In genomic region chr5:18420711-18421110, GRCh38 we compare ENCODE assay signal across 18 cellular contexts.
DNase-seq lines count a peak whose midpoint lies in the region; ATAC-seq, FAIRE-seq and TF ChIP-seq lines count a peak whose summit lies in the region.
"Had no signal": no experiment of that assay in that cellular context is flagged by ENCODE, and none has a peak within 500 bp of the region (broad histone marks: within the 10 kb centered on the region; RNA-seq: fewer than 3 reads in every experiment).

No MANE protein-coding gene starts in this region.

- BruUV-seq in GM12878 (replicated peaks; lab: Mats Ljungman, UMichigan): no TSS peak

- H3K27me3 ChIP-seq in GM12878 (replicated peaks in 1 of 2; ENCODE audit: control insufficient read depth in 2 of 2, insufficient read depth in 2 of 2, low read length in 1 of 2): no peaks in the 10 kb centered on the region

- in situ Hi-C loops in GM12878 (cut with MboI): no loop called here

- H3K79me2 ChIP-seq in GM12878 (ENCODE audit: control insufficient read depth, insufficient read depth, low read length): no peaks in the 10 kb centered on the region

- CTCF ChIA-PET in GM12878 (lab: Yijun Ruan, JAX): no interaction called here

- H2AFZ ChIP-seq in GM12878 (ENCODE audit: control insufficient read depth, low read depth, low read length): no peak overlapping the region
- H2AFZ ChIP-seq: GM23338 had no signal

- peak; percentile 7 for FAIRE-seq in GM12878 (lab: Jason Lieb, UNC)
- FAIRE-seq: GM12891, GM18507 had no signal

- no peak for TF ChIP-seq POLR2A in GM12878 (IDR thresholded peaks at IDR 0.05; ENCODE audit: low read depth, low read length)

- DNase-seq in NCI-H69 (lab: John Stamatoyannopoulos, UW) (peak; percentile 11), GM12878 (ENCODE audit: low read depth, low spot score) (no peak), epithelial cell of esophagus (ENCODE audit: low read depth) (peak; percentile 66), Right ventricle myocardium superior (no peak)
- no peak for DNase-seq in stimulated activated CD8-positive, alpha-beta memory T cell treated with anti-CD3 and anti-CD28 coated beads, Interleukin-4, amount 100 ng/mL, for 48 hours
- no peak for DNase-seq in stimulated activated CD4-positive, alpha-beta T cell treated with anti-CD3 and anti-CD28 coated beads, Interleukin-4, amount 100 ng/mL, for 24 hours
- DNase-seq: C1 segment of cervical spinal cord; Calu3; CD4-positive, alpha-beta memory T cell; COR-L47; DMS79; EL; GDM1; H9 had no signal

- H4K20me1 ChIP-seq in GM12878 (ENCODE audit: control insufficient read depth, insufficient read depth): no peaks in the 10 kb centered on the region

- WGBS in GM12878 (ENCODE audit: insufficient coverage, insufficient replicate concordance, low lambda C conversion rate, missing lambda C conversion rate): 0% methylated on average over 1 of the region's 1 CpG

- H3K9me3 ChIP-seq in GM12878 (replicated peaks; ENCODE audit: control insufficient read depth, insufficient read depth, low read length): no peaks in the 10 kb centered on the region

- H3K27ac ChIP-seq in GM12878 (ENCODE audit: control insufficient read depth, insufficient read depth): no peak overlapping the region

- RAD21 ChIA-PET in GM12878 (lab: Charles Lee; ENCODE audit: unreplicated experiment): no interaction called here

- H3K36me3 ChIP-seq in GM12878 (ENCODE audit: control insufficient read depth in 2 of 2, insufficient read depth in 2 of 2, low read length in 1 of 2): no peaks in the 10 kb centered on the region

- TF ChIP-seq CTCF in GM12878 (IDR thresholded peaks at IDR 0.05 in 2 of 3, conservative IDR thresholded peaks at IDR 0.05 in 1 of 3; ENCODE audit: control insufficient read depth in 2 of 3, extremely low read depth in 1 of 3, insufficient read depth in 1 of 3, low read depth in 3 of 3, low read length in 3 of 3) (no peak), epithelial cell of esophagus (IDR thresholded peaks at IDR 0.05; ENCODE audit: insufficient read depth, low read depth, low read length, missing control alignments) (no peak)

- H3K4me1 ChIP-seq in GM12878 (ENCODE audit: control insufficient read depth, insufficient read depth, low read length): no peaks in the 10 kb centered on the region

- H3K4me3 ChIP-seq in GM12878: no peak overlapping the region
- no peak overlapping the region for H3K4me3 ChIP-seq in epithelial cell of esophagus (ENCODE audit: low read length)
- H3K4me3 ChIP-seq: GM23338 had no signal

- no peak for TF ChIP-seq EP300 in GM12878 (IDR thresholded peaks at IDR 0.05; ENCODE audit: borderline replicate concordance in 1 of 2, control insufficient read depth in 1 of 2, low read depth in 2 of 2, low read length in 2 of 2)

- no peak overlapping the region for H3K4me2 ChIP-seq in GM12878 (ENCODE audit: control insufficient read depth, insufficient read depth)
- H3K4me2 ChIP-seq: GM23338 had no signal

- ATAC-seq in GM12878: no peak
- no peak for ATAC-seq in Right ventricle myocardium superior (ENCODE audit: poor library complexity)
- ATAC-seq: GM23338, HCT116 had no signal

- SMC1A ChIA-PET in GM12878 (lab: Charles Lee; ENCODE audit: uncharacterized antibody, unreplicated experiment): no interaction called here

- intact Hi-C loops in GM12878 (cut with micrococcal nuclease; ENCODE audit: unreplicated experiment) (no loop called here), Right ventricle myocardium superior (cut with DNase I) (no loop called here)

- TF ChIP-seq RAD21 in GM12878 (IDR thresholded peaks at IDR 0.05; ENCODE audit: insufficient read depth, low read depth, low read length): no peak

- no peak overlapping the region for H3K9ac ChIP-seq in GM12878 (ENCODE audit: control insufficient read depth, insufficient read depth, low read length)

- POLR2A ChIA-PET in GM12878 (lab: Charles Lee): no interaction called here

TF ChIP-seq in GM12878, 131 proteins besides CTCF, POLR2A, EP300 and RAD21:
- TF ChIP-seq TCF7 (IDR thresholded peaks at IDR 0.05; ENCODE audit: borderline replicate concordance): no peak
- TF ChIP-seq YBX1 (IDR thresholded peaks at IDR 0.05): no peak
- no peak for TF ChIP-seq TBL1XR1 (IDR thresholded peaks at IDR 0.05; ENCODE audit: low read depth, low read length)
- TF ChIP-seq NFIC (IDR thresholded peaks at IDR 0.05; ENCODE audit: low read depth, low read length): no peak
- TF ChIP-seq MAX (IDR thresholded peaks at IDR 0.05; ENCODE audit: low read depth, low read length): no peak
- no peak for TF ChIP-seq ZBTB40 (IDR thresholded peaks at IDR 0.05; ENCODE audit: borderline replicate concordance)
- no peak for TF ChIP-seq RFX5 (IDR thresholded peaks at IDR 0.05; ENCODE audit: low read depth, low read length)
- TF ChIP-seq BMI1 (IDR thresholded peaks at IDR 0.05; ENCODE audit: borderline replicate concordance): no peak
- no peak for TF ChIP-seq NKRF (conservative IDR thresholded peaks at IDR 0.05)

Comparison
In these comparisons a context has a peak if more than half of its experiments do, and no peak if none do; other contexts are left out.
1. DNase-seq: peak in NCI-H69 (single experiment) and epithelial cell of esophagus (single experiment); none in GM12878 (single experiment), stimulated activated CD8-positive, alpha-beta memory T cell treated with anti-CD3 and anti-CD28 coated beads, Interleukin-4, amount 100 ng/mL, for 48 hours (single experiment), stimulated activated CD4-positive, alpha-beta T cell treated with anti-CD3 and anti-CD28 coated beads, Interleukin-4, amount 100 ng/mL, for 24 hours (single experiment) and Right ventricle myocardium superior (single experiment).